8 cellular contexts compared by ENCODE assay signal in genomic region chr5:180069589-180070247, GRCh38. TPM values are rescaled to one million over a fixed set of nuclear protein-coding genes. Genes with fewer than 3 reads are reported as not detected.
DNase-seq lines count a peak whose midpoint lies in the region; ATAC-seq lines count a peak whose summit lies in the region.

No MANE protein-coding gene starts in this region.

- H3K9me3 ChIP-seq in iPS-15b (ENCODE audit: control insufficient read depth, insufficient read depth, low read length) (peaks cover 8% of the 10 kb centered on the region), skeletal muscle satellite cell (replicated peaks; ENCODE audit: low read length) (peaks cover 3% of the 10 kb centered on the region)

- H3K27me3 ChIP-seq in iPS-15b (ENCODE audit: control insufficient read depth, insufficient read depth, low read length) = peaks cover 22% of the 10 kb centered on the region
- H3K27me3 ChIP-seq in skeletal muscle satellite cell (ENCODE audit: control insufficient read depth, insufficient read depth, low read length) = peaks cover 4% of the 10 kb centered on the region

- peaks cover 23% of the 10 kb centered on the region for H3K4me1 ChIP-seq in iPS-15b (ENCODE audit: control insufficient read depth, insufficient read depth, low read length)
- peaks cover 15% of the 10 kb centered on the region for H3K4me1 ChIP-seq in skeletal muscle satellite cell (ENCODE audit: control insufficient read depth, insufficient read depth, low read length)

- ATAC-seq in HG02870 (IDR thresholded peaks at IDR 0.05; ENCODE audit: unreplicated experiment) = no peak

- peaks cover 2% of the 10 kb centered on the region for H3K9me3 Mint-ChIP-seq in activated T-cell treated with anti-CD3 and anti-CD28 coated beads, Interleukin-2, amount 50 U/mL, for 24 hours
- no peaks in the 10 kb centered on the region for H3K9me3 Mint-ChIP-seq in activated naive CD8-positive, alpha-beta T cell (ENCODE audit: low read depth)

- no peak overlapping the region for H3K27ac Mint-ChIP-seq in activated T-cell treated with anti-CD3 and anti-CD28 coated beads, Interleukin-2, amount 50 U/mL, for 24 hours
- no peak overlapping the region for H3K27ac Mint-ChIP-seq in activated naive CD8-positive, alpha-beta T cell

- H3K4me3 Mint-ChIP-seq in activated T-cell treated with anti-CD3 and anti-CD28 coated beads, Interleukin-2, amount 50 U/mL, for 24 hours = peak overlapping the region; percentile 82
- H3K4me3 Mint-ChIP-seq in activated naive CD8-positive, alpha-beta T cell = peak overlapping the region; percentile 90

- H3K36me3 ChIP-seq in iPS-15b (ENCODE audit: control insufficient read depth, insufficient read depth, low read length) (no peaks in the 10 kb centered on the region), skeletal muscle satellite cell (ENCODE audit: insufficient read depth, low read length) (no peaks in the 10 kb centered on the region)

- no peak overlapping the region for H3K9ac ChIP-seq in iPS-15b (ENCODE audit: low read depth, low read length)
- peak overlapping the region; percentile 97 for H3K9ac ChIP-seq in skeletal muscle satellite cell (ENCODE audit: low read depth, low read length)

- no peaks in the 10 kb centered on the region for H3K27me3 Mint-ChIP-seq in activated T-cell treated with anti-CD3 and anti-CD28 coated beads, Interleukin-2, amount 50 U/mL, for 24 hours
- H3K27me3 Mint-ChIP-seq in activated naive CD8-positive, alpha-beta T cell = no peaks in the 10 kb centered on the region

- H3K4me2 ChIP-seq in skeletal muscle satellite cell (ENCODE audit: low read length) = peak overlapping the region; percentile 86

- H3K4me1 Mint-ChIP-seq in activated T-cell treated with anti-CD3 and anti-CD28 coated beads, Interleukin-2, amount 50 U/mL, for 24 hours (ENCODE audit: low read depth) = peaks cover 35% of the 10 kb centered on the region
- peaks cover 31% of the 10 kb centered on the region for H3K4me1 Mint-ChIP-seq in activated naive CD8-positive, alpha-beta T cell (ENCODE audit: low read depth)

- peaks cover 5% of the 10 kb centered on the region for H3K36me3 Mint-ChIP-seq in activated T-cell treated with anti-CD3 and anti-CD28 coated beads, Interleukin-2, amount 50 U/mL, for 24 hours (ENCODE audit: low read depth)
- no peaks in the 10 kb centered on the region for H3K36me3 Mint-ChIP-seq in activated naive CD8-positive, alpha-beta T cell

- no peak for DNase-seq in activated T-cell treated with anti-CD3 and anti-CD28 coated beads, Interleukin-2, amount 50 U/mL, for 24 hours
- DNase-seq in activated T-cell treated with anti-CD3 and anti-CD28 coated beads, Interleukin-2, amount 50 U/mL, for 48 hours = no peak
- no peak for DNase-seq in NK-92 treated with Interleukin-12 subunit alpha and Interleukin-12 subunit beta, amount 100 ng/mL, for 24 hours (lab: John Stamatoyannopoulos, UW)
- DNase-seq in NK-92 (lab: John Stamatoyannopoulos, UW; ENCODE audit: unreplicated experiment) = no peak

- H3K4me3 ChIP-seq in iPS-15b (ENCODE audit: low read depth, low read length) (peak overlapping the region; percentile 85), skeletal muscle satellite cell (ENCODE audit: low read length) (peak overlapping the region; percentile 98)

RNA-seq across cellular contexts. Expression of gene RNF130, which starts 1.8 kb away (rescaled TPM):
- 12.7 and 15.5 TPM in 2 replicates for total RNA-seq in skeletal muscle satellite cell (2012; rRNA removed)
